In genomic region chr5:60333103-60333502, GRCh38 we compare ENCODE assay signal across 1 cellular context.
TF ChIP-seq lines count a peak whose summit lies in the region.

No MANE protein-coding gene starts in this region.

TF ChIP-seq in A549, 52 proteins besides CTCF, POLR2A, EP300 and RAD21 (continued from another document):
- no peak for TF ChIP-seq HMGXB4 (CRISPR knock-in tag; IDR thresholded peaks at IDR 0.05; ENCODE audit: borderline replicate concordance)
- no peak for TF ChIP-seq PHF8 (IDR thresholded peaks at IDR 0.05; ENCODE audit: borderline replicate concordance, low read depth)
- TF ChIP-seq ZSCAN20 (CRISPR knock-in tag; IDR thresholded peaks at IDR 0.05): no peak
TF ChIP-seq in A549: peak in this region for 0.
